In the genomic region with DNA sequence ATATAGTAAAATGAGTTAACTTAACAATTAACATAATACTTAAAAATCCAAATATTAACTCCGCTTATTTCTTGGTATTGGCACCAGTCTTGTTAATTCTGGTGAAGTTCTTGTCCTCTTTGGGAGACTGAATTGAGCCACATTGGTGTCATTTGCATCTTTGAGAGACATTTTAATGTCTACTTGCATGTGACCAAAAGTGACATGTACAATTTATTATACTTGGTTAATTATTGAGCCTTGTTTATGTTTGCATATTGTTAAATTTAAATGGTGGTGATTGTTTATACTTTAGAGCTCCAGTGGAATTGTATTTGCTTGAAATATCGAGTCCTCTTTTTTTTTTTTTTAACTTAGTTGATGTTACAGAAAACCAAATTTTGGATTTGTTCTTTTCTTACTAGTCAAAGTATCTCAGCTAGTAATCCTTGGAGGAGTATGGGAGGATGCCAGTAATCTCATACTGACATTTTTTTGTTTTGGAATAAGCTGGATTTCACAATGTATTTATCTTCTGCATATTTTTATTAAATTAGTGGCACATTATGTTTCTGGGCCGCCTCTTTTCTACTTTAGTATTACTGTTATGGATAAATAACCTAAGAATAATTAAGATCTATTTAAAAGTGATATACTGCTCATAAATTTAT, we compare ENCODE assay signal across 1 cellular context.
TF ChIP-seq lines count a peak whose summit lies in the region.

No MANE protein-coding gene starts in this region.

TF ChIP-seq in HepG2, 621 proteins besides CTCF, POLR2A, EP300 and RAD21:
- TF ChIP-seq HMG20B (CRISPR knock-in tag; conservative IDR thresholded peaks at IDR 0.05) (no peak), ZNF775 (CRISPR knock-in tag; IDR thresholded peaks at IDR 0.05; ENCODE audit: borderline replicate concordance) (no peak), ZNF451 (CRISPR knock-in tag; IDR thresholded peaks at IDR 0.05) (no peak), ZNF563 (CRISPR knock-in tag; IDR thresholded peaks at IDR 0.05) (no peak), AKAP8 (CRISPR knock-in tag; IDR thresholded peaks at IDR 0.05) (no peak), PHF5A (CRISPR knock-in tag; IDR thresholded peaks at IDR 0.05; ENCODE audit: low read depth, unreplicated experiment) (no peak), ZNF598 (CRISPR knock-in tag; IDR thresholded peaks at IDR 0.05; ENCODE audit: borderline replicate concordance) (no peak), ZNF20 (CRISPR knock-in tag; IDR thresholded peaks at IDR 0.05) (no peak), MAF1 (CRISPR knock-in tag; IDR thresholded peaks at IDR 0.05; ENCODE audit: borderline replicate concordance) (no peak), FLYWCH1 (CRISPR knock-in tag; IDR thresholded peaks at IDR 0.05) (no peak), ZNF530 (CRISPR knock-in tag; IDR thresholded peaks at IDR 0.05; ENCODE audit: low read depth) (no peak)
- TF ChIP-seq, protein P1, sequence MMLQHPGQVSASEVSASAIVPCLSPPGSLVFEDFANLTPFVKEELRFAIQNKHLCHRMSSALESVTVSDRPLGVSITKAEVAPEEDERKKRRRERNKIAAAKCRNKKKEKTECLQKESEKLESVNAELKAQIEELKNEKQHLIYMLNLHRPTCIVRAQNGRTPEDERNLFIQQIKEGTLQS (CRISPR knock-in tag; IDR thresholded peaks at IDR 0.05): no peak
- TF ChIP-seq, protein P2, sequence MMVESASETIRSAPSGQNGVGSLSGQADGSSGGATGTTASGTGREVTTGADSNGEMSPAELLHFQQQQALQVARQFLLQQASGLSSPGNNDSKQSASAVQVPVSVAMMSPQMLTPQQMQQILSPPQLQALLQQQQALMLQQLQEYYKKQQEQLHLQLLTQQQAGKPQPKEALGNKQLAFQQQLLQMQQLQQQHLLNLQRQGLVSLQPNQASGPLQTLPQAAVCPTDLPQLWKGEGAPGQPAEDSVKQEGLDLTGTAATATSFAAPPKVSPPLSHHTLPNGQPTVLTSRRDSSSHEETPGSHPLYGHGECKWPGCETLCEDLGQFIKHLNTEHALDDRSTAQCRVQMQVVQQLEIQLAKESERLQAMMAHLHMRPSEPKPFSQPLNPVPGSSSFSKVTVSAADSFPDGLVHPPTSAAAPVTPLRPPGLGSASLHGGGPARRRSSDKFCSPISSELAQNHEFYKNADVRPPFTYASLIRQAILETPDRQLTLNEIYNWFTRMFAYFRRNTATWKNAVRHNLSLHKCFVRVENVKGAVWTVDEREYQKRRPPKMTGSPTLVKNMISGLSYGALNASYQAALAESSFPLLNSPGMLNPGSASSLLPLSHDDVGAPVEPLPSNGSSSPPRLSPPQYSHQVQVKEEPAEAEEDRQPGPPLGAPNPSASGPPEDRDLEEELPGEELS (CRISPR knock-in tag; IDR thresholded peaks at IDR 0.05): no peak
